Comparison of ENCODE assay signal across 8 cellular contexts in genomic region chr7:75879771-75880184, GRCh38. TPM values are rescaled to one million over a fixed set of nuclear protein-coding genes. Genes with fewer than 3 reads are reported as not detected.
DNase-seq lines count a peak whose midpoint lies in the region; ATAC-seq and TF ChIP-seq lines count a peak whose summit lies in the region.

No MANE protein-coding gene starts in this region.

- WGBS in heart left ventricle, 4 donors = 18 to 23% (median 20%) methylated on average over 8 of the region's 8 CpGs

- H3K4me3 Mint-ChIP-seq in nephron progenitor cell = peak overlapping the region; percentile 99

- peaks cover 2 to 44% (median 37%) of the 10 kb centered on the region in 9 donors for H3K36me3 ChIP-seq in heart left ventricle

- peaks cover 9% of the 10 kb centered on the region for H3K27me3 Mint-ChIP-seq in nephron progenitor cell (ENCODE audit: low read depth, poor library complexity)

- H3K27ac Mint-ChIP-seq in nephron progenitor cell = peak overlapping the region; percentile 29

- ATAC-seq in heart left ventricle (no peak), Right ventricle myocardium superior (ENCODE audit: poor library complexity) (no peak)

- TF ChIP-seq CTCF in heart left ventricle (IDR thresholded peaks at IDR 0.05) (no peak), dorsolateral prefrontal cortex (IDR thresholded peaks at IDR 0.05 in 54 of 56, conservative IDR thresholded peaks at IDR 0.05 in 2 of 56; ENCODE audit: low read depth in 1 of 56, partially characterized antibody in 56 of 56) (no peak), nephron progenitor cell (IDR thresholded peaks at IDR 0.05) (no peak)

- peak overlapping the region in 8 of 12 donors; percentile 13 to 88 (median 85) for H3K27ac ChIP-seq in heart left ventricle
- peak overlapping the region in 57 of 59 donors; percentile 44 to 99 (median 95) for H3K27ac ChIP-seq in dorsolateral prefrontal cortex

- TF ChIP-seq POLR2A in heart left ventricle (IDR thresholded peaks at IDR 0.05) = no peak

- H3K9me3 ChIP-seq in heart left ventricle = no peaks in the 10 kb centered on the region

- DNase-seq in heart left ventricle (no peak), Right ventricle myocardium superior (no peak), SK-N-DZ (ENCODE audit: low spot score) (peak; percentile 25), dorsolateral prefrontal cortex (no peak), nephron progenitor cell (no peak), NCI-H524 treated with DMSO at 0.1 percent for 48 hours (lab: John Stamatoyannopoulos, UW) (no peak), hepatic stellate cell (ENCODE audit: low spot score) (no peak)
- DNase-seq in stimulated activated CD4-positive, alpha-beta T cell treated with anti-CD3 and anti-CD28 coated beads, Interleukin-1b, Interleukin-23, amount 100 ng/mL, for 48 hours = no peak

- peaks cover 52% of the 10 kb centered on the region for H3K4me1 Mint-ChIP-seq in nephron progenitor cell

- peaks cover 0 to 43% (median 15%) of the 10 kb centered on the region in 12 donors for H3K4me1 ChIP-seq in heart left ventricle

- intact Hi-C loops in heart left ventricle (cut with DNase I) = loop anchor here in 6 of 10 donors (2.0 to 10.0 kb wide), 7 partner anchors 33 to 115 kb away; partner anchors contain the start of genes POR (in 3 of the 6) and TMEM120A (in 2 of the 6)
- intact Hi-C loops in Right ventricle myocardium superior (cut with DNase I) = loop anchor here (5.0 kb wide), 1 partner anchor 33 kb away; no protein-coding TSS in a partner anchor
- intact Hi-C loops in dorsolateral prefrontal cortex (cut with DNase I) = loop anchor here (2.0 to 10.0 kb wide), 5 partner anchors 35 to 285 kb away; partner anchors contain the start of genes POR (in 2 of the 2) and TMEM120A (in 2 of the 2)

- H3K36me3 Mint-ChIP-seq in nephron progenitor cell (ENCODE audit: low read depth) = peaks cover 26% of the 10 kb centered on the region

- no peaks in the 10 kb centered on the region for H3K27me3 ChIP-seq in heart left ventricle
- no peaks in the 10 kb centered on the region for H3K27me3 ChIP-seq in dorsolateral prefrontal cortex

- H3K9me3 Mint-ChIP-seq in nephron progenitor cell = no peaks in the 10 kb centered on the region

- H3K4me3 ChIP-seq in heart left ventricle (peak overlapping the region; percentile 45 to 98 (median 88)), dorsolateral prefrontal cortex (peak overlapping the region; percentile 70 to 99 (median 95))

RNA-seq across cellular contexts. Expression of gene RHBDD2, which starts 0.9 kb away (rescaled TPM):
- total RNA-seq in heart left ventricle (10 to 100 TPM; 23.6 to 44.1 (median 32.5) TPM), Right ventricle myocardium superior (16.3 TPM), dorsolateral prefrontal cortex (100 to 1,000 TPM; 127 to 309 (median 221) TPM)
- polyA plus RNA-seq in heart left ventricle = 10 to 100 TPM; 27.6 to 43.4 TPM
- polyA plus RNA-seq in SK-N-DZ (2014; cell fraction: cytosol; rRNA removed) = 26.4 and 33.4 TPM in 2 replicates
- 13.4 and 13.8 TPM in 2 replicates for polyA plus RNA-seq in SK-N-DZ (2014; cell fraction: nucleus; rRNA removed)

RNA-seq across cellular contexts. Expression of gene POR, which starts 35.2 kb away (rescaled TPM):
- total RNA-seq in heart left ventricle (100 to 1,000 TPM in 2 of 9 donors, 10 to 100 TPM in 7; 38.3 to 202 (median 80.0) TPM), Right ventricle myocardium superior (54.7 TPM), dorsolateral prefrontal cortex (100 to 1,000 TPM in 9 of 120 experiments, 10 to 100 TPM in 111; 52.3 to 111 (median 78.1) TPM)
- 100 to 1,000 TPM in 1 of 2 donors, 10 to 100 TPM in 1; 69.5 to 169 TPM for polyA plus RNA-seq in heart left ventricle
- 69.4 and 75.5 TPM in 2 replicates for polyA plus RNA-seq in SK-N-DZ (2014; cell fraction: cytosol; rRNA removed)
- 98.1 and 107 TPM in 2 replicates for polyA plus RNA-seq in SK-N-DZ (2014; cell fraction: nucleus; rRNA removed)
